Comparison of ENCODE assay signal across 9 cellular contexts in the genomic region with DNA sequence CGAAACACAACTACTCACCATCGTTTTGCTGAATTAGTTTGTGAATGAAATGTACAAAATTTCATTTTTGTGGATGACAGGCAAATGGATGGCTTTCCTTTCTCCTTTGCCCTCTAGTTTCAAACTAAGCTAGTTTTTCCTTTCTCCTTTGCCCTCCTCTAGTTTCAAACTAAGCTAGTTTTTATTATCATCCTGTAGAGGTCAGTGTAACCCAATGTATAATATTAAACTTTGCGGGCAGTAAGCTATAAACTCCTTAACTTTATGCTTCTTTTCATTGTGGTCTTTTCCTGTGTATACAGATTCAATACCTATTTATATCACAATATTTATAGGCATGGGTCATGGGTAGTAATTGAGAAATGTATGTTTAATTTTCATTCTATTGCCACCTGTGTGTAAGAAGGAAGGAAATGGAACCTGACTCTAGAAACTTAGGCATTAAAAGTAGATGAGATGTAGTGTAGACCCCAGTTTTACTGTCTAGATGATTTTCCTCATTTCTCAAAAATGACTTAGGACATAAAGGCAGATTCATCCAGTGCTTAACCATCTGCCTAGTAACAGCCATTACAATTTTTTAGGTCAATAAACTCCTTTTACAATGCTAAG. TPM values are rescaled to one million over a fixed set of nuclear protein-coding genes. Genes with fewer than 3 reads are reported as not detected.
A peak's percentile ranks its signal among the peaks of the same experiment; 100 is the strongest.
DNase-seq lines count a peak whose midpoint lies in the region; ATAC-seq and TF ChIP-seq lines count a peak whose summit lies in the region.
"Had no signal": no experiment of that assay in that cellular context is flagged by ENCODE, and none has a peak within 500 bp of the region (broad histone marks: within the 10 kb centered on the region; RNA-seq: fewer than 3 reads in every experiment).

No MANE protein-coding gene starts in this region.

- no peaks in the 10 kb centered on the region for H3K4me1 ChIP-seq in left lung

- DNase-seq in NCI-H1694 (lab: John Stamatoyannopoulos, UW) (peak; percentile 24), astrocyte of the hippocampus (ENCODE audit: low read depth, low spot score) (peak; percentile 33), left lung (no peak), NCI-H1048 (lab: John Stamatoyannopoulos, UW) (no peak)

- no peaks in the 10 kb centered on the region for H3K27me3 ChIP-seq in left lung

- peaks cover 0 to 2% of the 10 kb centered on the region in 2 donors for H3K9me3 ChIP-seq in left lung

- no peak overlapping the region for H3K4me3 ChIP-seq in left lung

- H3K27ac ChIP-seq in left lung: no peak overlapping the region

- intact Hi-C loops in left lung (cut with DNase I): no loop called here

- ATAC-seq in left lung (peak; percentile 71), GM19467 (IDR thresholded peaks at IDR 0.05; ENCODE audit: unreplicated experiment) (no peak), GM18520 (IDR thresholded peaks at IDR 0.05; ENCODE audit: unreplicated experiment) (no peak)

- TF ChIP-seq CTCF in GM12872 (IDR thresholded peaks at IDR 0.05; ENCODE audit: insufficient read depth, low read depth, low read length): peak; percentile 35; the same call in 1 of the 3 replicates
- TF ChIP-seq CTCF in left lung (IDR thresholded peaks at IDR 0.05): peak; percentile 21 to 39

- H3K36me3 ChIP-seq in left lung: no peaks in the 10 kb centered on the region

RNA-seq across cellular contexts. Expression of gene MAP3K19, which starts 58.1 kb away (rescaled TPM):
- 1 to 10 TPM in 1 of 2 donors, not detected in 1; 2.1 TPM for total RNA-seq in left lung
- total RNA-seq: skeletal muscle tissue; T-helper 2 cell treated with Interferon-gamma antibody and Interleukin-4, amounts not matched to agents 100 ng/mL and 5 ng/mL, for 36 hours had no signal

Comparison
In these comparisons a context has a peak if more than half of its experiments do, and no peak if none do; other contexts are left out.
1. DNase-seq: peak in NCI-H1694 (single experiment) and astrocyte of the hippocampus (single experiment); none in left lung (0 of 2) and NCI-H1048 (single experiment).